In the genomic region with DNA sequence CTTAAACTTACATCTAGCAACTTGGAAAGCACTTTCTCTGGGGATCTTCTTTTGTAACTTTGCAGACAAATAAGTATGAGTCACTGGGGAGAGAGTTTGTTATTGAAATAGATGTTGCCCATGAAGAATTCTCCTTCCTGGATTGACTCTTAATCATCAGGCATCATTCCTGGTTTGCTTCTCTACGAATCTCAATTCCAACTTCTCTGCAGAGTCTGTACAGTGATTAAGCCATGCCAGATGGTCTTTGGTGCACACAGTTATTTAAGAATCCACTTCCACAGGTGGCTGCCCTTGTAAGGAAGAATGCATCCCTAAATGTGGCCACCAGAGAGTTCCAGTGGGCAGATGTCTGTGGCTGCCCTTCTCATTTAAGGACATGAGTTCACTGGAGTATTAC, we compare ENCODE assay signal across 22 cellular contexts. TPM values are rescaled to one million over a fixed set of nuclear protein-coding genes. Genes with fewer than 3 reads are reported as not detected.
DNase-seq lines count a peak whose midpoint lies in the region; ATAC-seq and TF ChIP-seq lines count a peak whose summit lies in the region.
"Had no signal": no experiment of that assay in that cellular context is flagged by ENCODE, and none has a peak within 500 bp of the region (broad histone marks: within the 10 kb centered on the region; RNA-seq: fewer than 3 reads in every experiment).

No MANE protein-coding gene starts in this region.

- H3K9me3 ChIP-seq in adipocyte (ENCODE audit: control insufficient read depth, low read length) (no peaks in the 10 kb centered on the region), smooth muscle cell (replicated peaks; ENCODE audit: low read depth) (no peaks in the 10 kb centered on the region), neuronal stem cell (replicated peaks in 1 of 2; ENCODE audit: control insufficient read depth in 2 of 2, insufficient read depth in 1 of 2, low read depth in 1 of 2, low read length in 2 of 2) (no peaks in the 10 kb centered on the region)
- H3K9me3 ChIP-seq: heart left ventricle, ovary had no signal

- H3K18ac ChIP-seq in neuronal stem cell (ENCODE audit: low read length), result no peak overlapping the region

- no peak overlapping the region for H2AK5ac ChIP-seq in neuronal stem cell (ENCODE audit: low read depth, low read length)

- H4K91ac ChIP-seq in neuronal stem cell (ENCODE audit: low read depth, low read length, poor library complexity), result no peak overlapping the region

- WGBS in smooth muscle cell (ENCODE audit: low lambda C conversion rate), result 59% methylated on average over 1 of the region's 1 CpG
- WGBS in neuronal stem cell (ENCODE audit: extremely low coverage in 2 of 2, insufficient read length in 2 of 2, insufficient replicate concordance in 1 of 2), 2 donors, result no CpG with 5 or more reads among the region's 1 CpG

- H3K4me1 ChIP-seq in adipocyte (ENCODE audit: control insufficient read depth, insufficient read depth, low read length) (peaks cover 22% of the 10 kb centered on the region), smooth muscle cell (ENCODE audit: low read depth) (no peaks in the 10 kb centered on the region), neuronal stem cell (ENCODE audit: control insufficient read depth in 2 of 2, insufficient read depth in 1 of 2, low read depth in 1 of 2, low read length in 2 of 2) (no peaks in the 10 kb centered on the region)

- intact Hi-C loops in posterior vena cava (cut with DNase I), result no loop called here

- no peak overlapping the region for H3K4ac ChIP-seq in neuronal stem cell (ENCODE audit: low read length)

- TF ChIP-seq CTCF in fibroblast of villous mesenchyme (IDR thresholded peaks at IDR 0.05; ENCODE audit: insufficient read depth, low read depth, low read length) (no peak), smooth muscle cell (IDR thresholded peaks at IDR 0.05; ENCODE audit: borderline replicate concordance, insufficient read depth, poor library complexity, severe bottlenecking) (no peak)

- H3K36me3 ChIP-seq in adipocyte (ENCODE audit: control insufficient read depth, insufficient read depth, low read length, severe bottlenecking), result no peaks in the 10 kb centered on the region
- H3K36me3 ChIP-seq in smooth muscle cell (ENCODE audit: low read depth), result no peaks in the 10 kb centered on the region
- H3K36me3 ChIP-seq in neuronal stem cell (replicated peaks in 1 of 2; ENCODE audit: control insufficient read depth in 2 of 2, insufficient read depth in 2 of 2, low read length in 2 of 2), result no peaks in the 10 kb centered on the region
- H3K36me3 ChIP-seq: ovary had no signal

- H3K9ac ChIP-seq in adipocyte (ENCODE audit: low read length), result no peak overlapping the region
- no peak overlapping the region for H3K9ac ChIP-seq in smooth muscle cell (ENCODE audit: low read depth)
- H3K9ac ChIP-seq in neuronal stem cell (ENCODE audit: low read depth, low read length, poor library complexity), result no peak overlapping the region

- H3K4me3 ChIP-seq in adipocyte (ENCODE audit: low read length) (no peak overlapping the region), fibroblast of villous mesenchyme (ENCODE audit: low read depth, low read length) (no peak overlapping the region), smooth muscle cell (no peak overlapping the region), neuronal stem cell (ENCODE audit: low read length in 2 of 2) (no peak overlapping the region)
- H3K4me3 ChIP-seq: heart left ventricle, ovary had no signal

- no peaks in the 10 kb centered on the region for H3K79me2 ChIP-seq in smooth muscle cell (ENCODE audit: low read depth)

- H3K27ac ChIP-seq in smooth muscle cell (ENCODE audit: low read depth) (no peak overlapping the region), neuronal stem cell (replicated peaks; ENCODE audit: low read length) (no peak overlapping the region)
- H3K27ac ChIP-seq: heart left ventricle, ovary had no signal

- H2BK5ac ChIP-seq in neuronal stem cell (ENCODE audit: low read length), result no peak overlapping the region

- no peaks in the 10 kb centered on the region for H4K20me1 ChIP-seq in smooth muscle cell (ENCODE audit: low read depth)

- DNase-seq in A172 (ENCODE audit: low spot score) (peak; percentile 63), H4 (ENCODE audit: low spot score) (peak; percentile 7), adipocyte (ENCODE audit: low read depth) (peak; percentile 35), fibroblast of villous mesenchyme (ENCODE audit: low read depth) (peak; percentile 6), smooth muscle cell (lab: John Stamatoyannopoulos, UW; ENCODE audit: unreplicated experiment) (no peak), posterior vena cava (ENCODE audit: low spot score) (no peak), neuronal stem cell (ENCODE audit: low spot score) (no peak)
- DNase-seq: activated CD4-positive, alpha-beta T cell treated with anti-CD3 and anti-CD28 coated beads for 36 hours; activated naive CD4-positive, alpha-beta T cell treated with anti-CD3 and anti-CD28 coated beads, Interleukin-2, amount 10 ng/mL, durations not matched to agents 7 days and 5 days; caudate nucleus; effector memory CD8-positive, alpha-beta T cell; heart left ventricle; NCI-H1092; NK-92 treated with Interleukin-12 subunit alpha and Interleukin-12 subunit beta, amount 100 ng/mL, for 24 hours; ovary; stimulated activated naive B cell treated with anti-CD40 and anti-IgM and Interleukin-4, amounts not matched to agents 10 μg/mL and 1 μg/mL and 100 μg/mL, for 72 hours; trophoblast cell had no signal

- H2AFZ ChIP-seq in smooth muscle cell (ENCODE audit: low read depth) (no peak overlapping the region), neuronal stem cell (ENCODE audit: low read length) (no peak overlapping the region)

- H2BK12ac ChIP-seq in neuronal stem cell (ENCODE audit: low read length), result no peak overlapping the region

- H2BK120ac ChIP-seq in neuronal stem cell (ENCODE audit: low read depth, low read length), result no peak overlapping the region

- no peak overlapping the region for H3K23ac ChIP-seq in neuronal stem cell (ENCODE audit: low read depth, low read length, poor library complexity)

- no peaks in the 10 kb centered on the region for H3K79me1 ChIP-seq in neuronal stem cell (ENCODE audit: low read depth, low read length)

- no peak for ATAC-seq in HG03097 (IDR thresholded peaks at IDR 0.05; ENCODE audit: low FRiP score, unreplicated experiment)
- ATAC-seq: activated CD4-positive, alpha-beta T cell treated with anti-CD3 and anti-CD28 coated beads for 36 hours; effector memory CD8-positive, alpha-beta T cell; HCT116; heart left ventricle; stimulated activated naive B cell treated with anti-CD40 and anti-IgM and Interleukin-4, amounts not matched to agents 10 μg/mL and 1 μg/mL and 100 μg/mL, for 72 hours had no signal

- H4K8ac ChIP-seq in neuronal stem cell (ENCODE audit: low read depth, low read length), result no peak overlapping the region

- H3K14ac ChIP-seq in neuronal stem cell (ENCODE audit: low read length), result no peak overlapping the region

- H3K4me2 ChIP-seq in smooth muscle cell (no peak overlapping the region), neuronal stem cell (ENCODE audit: insufficient read depth, low read length, poor library complexity, severe bottlenecking) (no peak overlapping the region)

- no peaks in the 10 kb centered on the region for H3F3A ChIP-seq in smooth muscle cell (ENCODE audit: low read depth)

- H3K27me3 ChIP-seq in adipocyte (replicated peaks; ENCODE audit: control insufficient read depth, insufficient read depth, low read length), result no peaks in the 10 kb centered on the region
- no peaks in the 10 kb centered on the region for H3K27me3 ChIP-seq in smooth muscle cell (ENCODE audit: low read depth)
- H3K27me3 ChIP-seq in neuronal stem cell (ENCODE audit: control insufficient read depth in 3 of 3, insufficient read depth in 3 of 3, low read depth in 1 of 3, low read length in 3 of 3), result no peaks in the 10 kb centered on the region
- H3K27me3 ChIP-seq: heart left ventricle, ovary had no signal

- H2BK15ac ChIP-seq in neuronal stem cell (ENCODE audit: low read length), result no peak overlapping the region

RNA-seq across cellular contexts. Expression of a gene that starts 25.7 kb away (rescaled TPM):
- total RNA-seq in A172 (2014; rRNA removed; shearing (Covaris generic)), result 1.5 and 2.9 TPM in 2 replicates
- not detected in 2 replicates for total RNA-seq in H4 (2014; rRNA removed; shearing (Covaris generic))
- total RNA-seq in fibroblast of villous mesenchyme, result under 0.01 TPM in 2 replicates
- total RNA-seq in smooth muscle cell, result not detected in 2 replicates
- polyA plus RNA-seq in smooth muscle cell, result not detected in 2 replicates
- total RNA-seq in posterior vena cava, result 10 to 100 TPM; 13.2 to 13.6 TPM
- polyA plus RNA-seq in neuronal stem cell (2013, experiment 1 of 2), result 0.01 TPM
- not detected for polyA plus RNA-seq in neuronal stem cell (2013, experiment 2 of 2)
- total RNA-seq: A673; activated CD4-positive, alpha-beta T cell treated with anti-CD3 and anti-CD28 coated beads for 36 hours; T-helper 2 cell treated with Interferon-gamma antibody and Interleukin-4, amounts not matched to agents 100 ng/mL and 5 ng/mL, for 36 hours had no signal
- polyA plus RNA-seq: IgD-negative memory B cell had no signal

RNA-seq across cellular contexts. Expression of a gene that starts 27.2 kb away (rescaled TPM):
- 0.93 and 0.96 TPM in 2 replicates for total RNA-seq in A172 (2014; rRNA removed; shearing (Covaris generic))
- not detected in 2 replicates for total RNA-seq in H4 (2014; rRNA removed; shearing (Covaris generic))
- total RNA-seq in fibroblast of villous mesenchyme, result not detected in 2 replicates
- not detected in 2 replicates for total RNA-seq in smooth muscle cell
- not detected in 2 replicates for polyA plus RNA-seq in smooth muscle cell
- total RNA-seq in posterior vena cava, result under 1 TPM; 0.32 to 0.57 TPM
- not detected for polyA plus RNA-seq in neuronal stem cell (2013, experiment 1 of 2)
- not detected for polyA plus RNA-seq in neuronal stem cell (2013, experiment 2 of 2)
- total RNA-seq: A673; activated CD4-positive, alpha-beta T cell treated with anti-CD3 and anti-CD28 coated beads for 36 hours; T-helper 2 cell treated with Interferon-gamma antibody and Interleukin-4, amounts not matched to agents 100 ng/mL and 5 ng/mL, for 36 hours had no signal
- polyA plus RNA-seq: IgD-negative memory B cell had no signal

Comparison
In these comparisons a context has a peak if more than half of its experiments do, and no peak if none do; other contexts are left out.
1. DNase-seq: peak in A172 (single experiment), H4 (single experiment), adipocyte (single experiment) and fibroblast of villous mesenchyme (single experiment); none in smooth muscle cell (single experiment), posterior vena cava (single experiment) and neuronal stem cell (single experiment).